19 cellular contexts compared by ENCODE assay signal in genomic region chrX:19183777-19184485, GRCh38.
DNase-seq lines count a peak whose midpoint lies in the region; ATAC-seq and TF ChIP-seq lines count a peak whose summit lies in the region.
"Had no signal": no experiment of that assay in that cellular context is flagged by ENCODE, and none has a peak within 500 bp of the region (broad histone marks: within the 10 kb centered on the region; RNA-seq: fewer than 3 reads in every experiment).

No MANE protein-coding gene starts in this region.

- CTCF ChIA-PET in CD8-positive, alpha-beta memory T cell (lab: Charles Lee), result no interaction called here

- no peaks in the 10 kb centered on the region for H3K36me3 Mint-ChIP-seq in CD8-positive, alpha-beta memory T cell
- H3K36me3 Mint-ChIP-seq: CD14-positive monocyte had no signal

- intact Hi-C loops in left cardiac atrium (cut with DNase I), result no loop called here
- intact Hi-C loops in thyroid gland (cut with DNase I), result no loop called here

- H3K27ac Mint-ChIP-seq in CD8-positive, alpha-beta memory T cell, result no peak overlapping the region
- H3K27ac Mint-ChIP-seq: CD14-positive monocyte had no signal

- no peak overlapping the region for H3K4me3 Mint-ChIP-seq in CD8-positive, alpha-beta memory T cell
- H3K4me3 Mint-ChIP-seq: CD14-positive monocyte had no signal

- no peak for TF ChIP-seq CTCF in thyroid gland (IDR thresholded peaks at IDR 0.05)

- peaks cover 0 to 8% of the 10 kb centered on the region in 2 donors for H3K27me3 Mint-ChIP-seq in CD8-positive, alpha-beta memory T cell

- DNase-seq in NCI-H1105 treated with DMSO at 0.1 percent for 48 hours (lab: John Stamatoyannopoulos, UW) (peak; percentile 24), NCI-H1105 (lab: John Stamatoyannopoulos, UW) (no peak), left cardiac atrium (peak; percentile 33), myocyte (ENCODE audit: low read depth) (peak; percentile 5), thyroid gland (peak; percentile 8 to 32), NOMO-1 treated with DMSO at 0.1 percent for 48 hours (lab: John Stamatoyannopoulos, UW; ENCODE audit: unreplicated experiment) (no peak), NOMO-1 treated with dmso at 0.1 percent for 144 hours (lab: John Stamatoyannopoulos, UW; ENCODE audit: unreplicated experiment) (no peak)
- no peak for DNase-seq in CD8-positive, alpha-beta memory T cell
- DNase-seq: 8988T; Caco-2; HCEC 1CT; MG63; NCI-H2029 treated with DMSO at 0.1 percent for 48 hours; NCI-H2227 treated with DMSO at 0.1 percent for 48 hours; NCI-H526 treated with DMSO at 0.1 percent for 48 hours; NK-92 treated with Interleukin-12 subunit alpha and Interleukin-12 subunit beta, amount 100 ng/mL, for 24 hours; PC-9 had no signal

- peak; percentile 57 to 63 for ATAC-seq in left cardiac atrium
- ATAC-seq: GM12878 had no signal

- no peaks in the 10 kb centered on the region for H3K36me3 ChIP-seq in thyroid gland
- no peaks in the 10 kb centered on the region for H3K36me3 ChIP-seq in CD8-positive, alpha-beta memory T cell (ENCODE audit: insufficient read depth, low read length)
- H3K36me3 ChIP-seq: MG63 had no signal

- WGBS in thyroid gland, 2 donors, result 60 to 61% methylated on average over 11 of the region's 11 CpGs

- no peak overlapping the region for H3K27ac ChIP-seq in thyroid gland
- no peak overlapping the region for H3K27ac ChIP-seq in CD8-positive, alpha-beta memory T cell (ENCODE audit: low read depth, low read length)
- H3K27ac ChIP-seq: PC-9 had no signal

- H3K4me1 ChIP-seq in thyroid gland, result no peaks in the 10 kb centered on the region
- no peaks in the 10 kb centered on the region for H3K4me1 ChIP-seq in CD8-positive, alpha-beta memory T cell (ENCODE audit: insufficient read depth, low read length)
- H3K4me1 ChIP-seq: Caco-2 had no signal

- TF ChIP-seq POLR2A in thyroid gland (IDR thresholded peaks at IDR 0.05), result no peak

- no peaks in the 10 kb centered on the region for H3K9me3 ChIP-seq in thyroid gland
- no peaks in the 10 kb centered on the region for H3K9me3 ChIP-seq in CD8-positive, alpha-beta memory T cell (ENCODE audit: low read length)
- H3K9me3 ChIP-seq: Caco-2, MG63 had no signal

- H3K27me3 ChIP-seq in thyroid gland, result no peaks in the 10 kb centered on the region
- H3K27me3 ChIP-seq in CD8-positive, alpha-beta memory T cell (ENCODE audit: insufficient read depth, low read length, poor library complexity, severe bottlenecking), result no peaks in the 10 kb centered on the region
- H3K27me3 ChIP-seq: MG63 had no signal

- POLR2A ChIA-PET in CD8-positive, alpha-beta memory T cell (lab: Charles Lee), result no interaction called here

- no peak overlapping the region for H3K4me3 ChIP-seq in thyroid gland (replicated peaks in 1 of 3)
- no peak overlapping the region for H3K4me3 ChIP-seq in CD8-positive, alpha-beta memory T cell (ENCODE audit: low read length)
- H3K4me3 ChIP-seq: GM12878, MG63, PC-9 had no signal

- no peaks in the 10 kb centered on the region for H3K9me3 Mint-ChIP-seq in CD8-positive, alpha-beta memory T cell
- H3K9me3 Mint-ChIP-seq: CD14-positive monocyte had no signal

- H3K4me1 Mint-ChIP-seq in CD8-positive, alpha-beta memory T cell, result no peaks in the 10 kb centered on the region
- H3K4me1 Mint-ChIP-seq: CD14-positive monocyte had no signal

Comparison
In these comparisons a context has a peak if more than half of its experiments do, and no peak if none do; other contexts are left out.
1. DNase-seq: peak in NCI-H1105 treated with DMSO at 0.1 percent for 48 hours (single experiment), left cardiac atrium (single experiment), myocyte (single experiment) and thyroid gland (2 of 2); none in NCI-H1105 (single experiment), NOMO-1 treated with DMSO at 0.1 percent for 48 hours (single experiment), CD8-positive, alpha-beta memory T cell (0 of 5) and NOMO-1 treated with dmso at 0.1 percent for 144 hours (single experiment).